In genomic region chr6:154056536-154056935, GRCh38 we compare ENCODE assay signal across 1 cellular context.
TF ChIP-seq lines count a peak whose summit lies in the region.

No MANE protein-coding gene starts in this region.

TF ChIP-seq in WTC11, 78 proteins besides CTCF, POLR2A, EP300 and RAD21 (continued from another document):
- TF ChIP-seq ZNF423 (CRISPR knock-in tag; IDR thresholded peaks at IDR 0.05) (no peak), TEAD1 (CRISPR knock-in tag; IDR thresholded peaks at IDR 0.05) (no peak), RORB (CRISPR knock-in tag; IDR thresholded peaks at IDR 0.05) (no peak)
